8 cellular contexts compared by ENCODE assay signal in the genomic region with DNA sequence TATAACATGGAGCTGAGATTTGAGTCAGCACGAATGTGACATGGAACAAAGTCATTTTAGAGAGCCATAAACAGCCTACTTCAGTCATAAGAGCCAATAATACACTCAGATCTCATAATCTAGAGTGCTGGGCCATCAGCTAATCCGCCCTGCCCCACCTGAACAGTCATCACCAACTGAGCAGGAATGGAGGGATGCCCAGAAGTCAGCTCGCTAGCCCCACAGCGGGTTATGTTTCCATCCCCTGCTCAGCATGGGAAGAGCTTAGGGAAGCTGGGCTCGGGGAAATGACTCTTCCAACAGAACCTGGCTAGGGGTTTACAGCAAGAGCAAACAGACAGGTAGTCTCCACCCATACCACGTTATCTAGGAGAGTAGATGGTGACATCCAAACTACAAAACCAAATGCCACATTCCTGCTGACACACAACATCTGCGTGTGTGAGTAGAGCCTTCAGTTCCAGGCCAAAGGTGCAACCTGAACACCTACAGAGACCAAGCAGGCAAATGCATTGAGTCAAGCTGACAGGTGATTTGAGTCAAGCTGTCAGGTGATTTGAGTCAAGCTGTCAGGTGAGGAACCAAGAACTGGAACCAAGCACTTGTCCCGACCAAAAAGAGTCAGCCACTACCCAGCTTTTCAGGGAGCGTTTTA. TPM values are rescaled to one million over a fixed set of nuclear protein-coding genes. Genes with fewer than 3 reads are reported as not detected.
DNase-seq lines count a peak whose midpoint lies in the region; ATAC-seq and TF ChIP-seq lines count a peak whose summit lies in the region.

No MANE protein-coding gene starts in this region.

- peaks cover 51 to 67% of the 10 kb centered on the region in 2 donors for H3K4me1 ChIP-seq in thyroid gland

- intact Hi-C loops in activated naive CD4-positive, alpha-beta T cell treated with anti-CD3 and anti-CD28 coated beads for 36 hours (cut with micrococcal nuclease) = loop anchor here (10.0 kb wide), 1 partner anchor 303 kb away; no protein-coding TSS in a partner anchor
- intact Hi-C loops in activated CD4-positive, alpha-beta memory T cell treated with anti-CD3 and anti-CD28 coated beads for 36 hours (cut with micrococcal nuclease) = no loop called here
- intact Hi-C loops in thyroid gland (cut with DNase I) = loop anchor here (5.0 to 10.0 kb wide), 2 partner anchors 87 to 170 kb away; partner anchors contain the start of genes DHRS7B and USP22

- no peak for DNase-seq in activated naive CD4-positive, alpha-beta T cell treated with anti-CD3 and anti-CD28 coated beads for 36 hours
- no peak for DNase-seq in activated naive CD4-positive, alpha-beta T cell treated with anti-CD3 and anti-CD28 coated beads, Interleukin-2, amount 50 U/mL, for 72 hours (ENCODE audit: low spot score in 2 of 2)
- DNase-seq in activated CD4-positive, alpha-beta memory T cell treated with anti-CD3 and anti-CD28 coated beads for 36 hours = peak; percentile 27
- DNase-seq in kidney tubule cell (ENCODE audit: low spot score) (peak; percentile 51), thyroid gland (peak in 1 of 2 donors; percentile 23), C1 segment of cervical spinal cord (lab: John Stamatoyannopoulos, UW) (no peak)
- no peak for DNase-seq in stimulated activated naive CD4-positive, alpha-beta T cell treated with Interleukin-2 at 50 U/mL for 16 hours (lab: John Stamatoyannopoulos, UW)

- no peak overlapping the region for H3K27ac Mint-ChIP-seq in activated naive CD4-positive, alpha-beta T cell treated with anti-CD3 and anti-CD28 coated beads for 36 hours
- peak overlapping the region in 1 of 2 donors; percentile 90 for H3K27ac Mint-ChIP-seq in activated naive CD4-positive, alpha-beta T cell treated with anti-CD3 and anti-CD28 coated beads, Interleukin-2, amount 50 U/mL, for 72 hours
- no peak overlapping the region for H3K27ac Mint-ChIP-seq in activated CD4-positive, alpha-beta memory T cell treated with anti-CD3 and anti-CD28 coated beads for 36 hours

- peaks cover 9% of the 10 kb centered on the region for H3K36me3 Mint-ChIP-seq in activated naive CD4-positive, alpha-beta T cell treated with anti-CD3 and anti-CD28 coated beads for 36 hours (ENCODE audit: low read depth)
- peaks cover 24 to 35% of the 10 kb centered on the region in 2 donors for H3K36me3 Mint-ChIP-seq in activated naive CD4-positive, alpha-beta T cell treated with anti-CD3 and anti-CD28 coated beads, Interleukin-2, amount 50 U/mL, for 72 hours
- H3K36me3 Mint-ChIP-seq in activated CD4-positive, alpha-beta memory T cell treated with anti-CD3 and anti-CD28 coated beads for 36 hours = peaks cover 13% of the 10 kb centered on the region

- no peaks in the 10 kb centered on the region for H3K27me3 Mint-ChIP-seq in activated naive CD4-positive, alpha-beta T cell treated with anti-CD3 and anti-CD28 coated beads for 36 hours (ENCODE audit: low read depth)
- H3K27me3 Mint-ChIP-seq in activated CD4-positive, alpha-beta memory T cell treated with anti-CD3 and anti-CD28 coated beads for 36 hours = no peaks in the 10 kb centered on the region

- ATAC-seq in activated naive CD4-positive, alpha-beta T cell treated with anti-CD3 and anti-CD28 coated beads, Interleukin-2, amount 50 U/mL, for 72 hours = no peak
- no peak for ATAC-seq in GM19351 (IDR thresholded peaks at IDR 0.05; ENCODE audit: unreplicated experiment)

- WGBS in thyroid gland, 2 donors = 77 to 80% methylated on average over 6 to 9 of the region's 9 CpGs

- peak overlapping the region in 2 of 3 donors; percentile 34 to 56 for H3K27ac ChIP-seq in thyroid gland

- CTCF ChIA-PET in activated naive CD4-positive, alpha-beta T cell treated with anti-CD3 and anti-CD28 coated beads for 36 hours (lab: Charles Lee) = interaction anchor here (0.6 to 2.3 kb wide), 4 partner anchors 82 to 306 kb away, joined by 3 to 8 read pairs (median 5); no protein-coding TSS in a partner anchor
- CTCF ChIA-PET in activated CD4-positive, alpha-beta memory T cell treated with anti-CD3 and anti-CD28 coated beads for 36 hours (lab: Charles Lee) = interaction anchor here (0.8 to 1.6 kb wide), 5 partner anchors 8 to 300 kb away, joined by 3 to 8 read pairs (median 3); no protein-coding TSS in a partner anchor

- no peaks in the 10 kb centered on the region for H3K9me3 ChIP-seq in thyroid gland

- peak overlapping the region; percentile 91 for H3K4me3 Mint-ChIP-seq in activated naive CD4-positive, alpha-beta T cell treated with anti-CD3 and anti-CD28 coated beads for 36 hours
- H3K4me3 Mint-ChIP-seq in activated CD4-positive, alpha-beta memory T cell treated with anti-CD3 and anti-CD28 coated beads for 36 hours = peak overlapping the region; percentile 84

- H3K4me3 ChIP-seq in thyroid gland (replicated peaks in 1 of 3) = no peak overlapping the region

- POLR2A ChIA-PET in activated CD4-positive, alpha-beta memory T cell treated with anti-CD3 and anti-CD28 coated beads for 36 hours (lab: Charles Lee) = interaction anchor here (1.0 kb wide), 1 partner anchor 169 kb away, joined by 4 read pairs; the partner anchor contains the start of gene USP22

- no peak for TF ChIP-seq POLR2A in thyroid gland (IDR thresholded peaks at IDR 0.05)

- no peak for TF ChIP-seq CTCF in thyroid gland (IDR thresholded peaks at IDR 0.05)

- H3K9me3 Mint-ChIP-seq in activated naive CD4-positive, alpha-beta T cell treated with anti-CD3 and anti-CD28 coated beads for 36 hours = no peaks in the 10 kb centered on the region
- H3K9me3 Mint-ChIP-seq in activated naive CD4-positive, alpha-beta T cell treated with anti-CD3 and anti-CD28 coated beads, Interleukin-2, amount 50 U/mL, for 72 hours = no peaks in the 10 kb centered on the region
- H3K9me3 Mint-ChIP-seq in activated CD4-positive, alpha-beta memory T cell treated with anti-CD3 and anti-CD28 coated beads for 36 hours = no peaks in the 10 kb centered on the region

- H3K36me3 ChIP-seq in thyroid gland = no peaks in the 10 kb centered on the region

- peaks cover 52% of the 10 kb centered on the region for H3K4me1 Mint-ChIP-seq in activated naive CD4-positive, alpha-beta T cell treated with anti-CD3 and anti-CD28 coated beads for 36 hours (ENCODE audit: low read depth)
- peaks cover 57% of the 10 kb centered on the region for H3K4me1 Mint-ChIP-seq in activated CD4-positive, alpha-beta memory T cell treated with anti-CD3 and anti-CD28 coated beads for 36 hours (ENCODE audit: low read depth)

- H3K27me3 ChIP-seq in thyroid gland = no peaks in the 10 kb centered on the region

RNA-seq across cellular contexts. Expression of gene TMEM11, which starts 2.0 kb away (rescaled TPM):
- 10 to 100 TPM; 23.6 to 28.2 TPM for total RNA-seq in activated naive CD4-positive, alpha-beta T cell treated with anti-CD3 and anti-CD28 coated beads for 36 hours
- total RNA-seq in activated naive CD4-positive, alpha-beta T cell treated with anti-CD3 and anti-CD28 coated beads, Interleukin-2, amount 50 U/mL, for 72 hours = 10 to 100 TPM; 21.9 to 23.6 TPM
- 10 to 100 TPM; 24.0 to 27.2 TPM for total RNA-seq in activated CD4-positive, alpha-beta memory T cell treated with anti-CD3 and anti-CD28 coated beads for 36 hours
- total RNA-seq in thyroid gland = 10 to 100 TPM; 20.7 to 35.7 (median 24.7) TPM

RNA-seq across cellular contexts. Expression of gene NATD1, which starts 41.3 kb away (rescaled TPM):
- 1 to 10 TPM; 2.1 to 2.5 TPM for total RNA-seq in activated naive CD4-positive, alpha-beta T cell treated with anti-CD3 and anti-CD28 coated beads for 36 hours
- 1 to 10 TPM; 2.6 to 2.9 TPM for total RNA-seq in activated naive CD4-positive, alpha-beta T cell treated with anti-CD3 and anti-CD28 coated beads, Interleukin-2, amount 50 U/mL, for 72 hours
- 1 to 10 TPM; 3.0 to 3.2 TPM for total RNA-seq in activated CD4-positive, alpha-beta memory T cell treated with anti-CD3 and anti-CD28 coated beads for 36 hours
- 10 to 100 TPM; 18.6 to 34.1 (median 21.2) TPM for total RNA-seq in thyroid gland

Comparison
In these comparisons a context has a peak if more than half of its experiments do, and no peak if none do; other contexts are left out.
1. DNase-seq: peak in activated CD4-positive, alpha-beta memory T cell treated with anti-CD3 and anti-CD28 coated beads for 36 hours (single experiment) and kidney tubule cell (single experiment); none in activated naive CD4-positive, alpha-beta T cell treated with anti-CD3 and anti-CD28 coated beads for 36 hours (single experiment), activated naive CD4-positive, alpha-beta T cell treated with anti-CD3 and anti-CD28 coated beads, Interleukin-2, amount 50 U/mL, for 72 hours (0 of 2), stimulated activated naive CD4-positive, alpha-beta T cell treated with Interleukin-2 at 50 U/mL for 16 hours (single experiment) and C1 segment of cervical spinal cord (0 of 14).
2. RNA of gene NATD1, which starts 41.3 kb away (total RNA-seq): 18.6 to 34.1 TPM in thyroid gland; 3.0 to 3.2 TPM in activated CD4-positive, alpha-beta memory T cell treated with anti-CD3 and anti-CD28 coated beads for 36 hours, 2.6 to 2.9 TPM in activated naive CD4-positive, alpha-beta T cell treated with anti-CD3 and anti-CD28 coated beads, Interleukin-2, amount 50 U/mL, for 72 hours and 2.1 to 2.5 TPM in activated naive CD4-positive, alpha-beta T cell treated with anti-CD3 and anti-CD28 coated beads for 36 hours; every median in the first group is over 4 times any median in the second.